Comparison of ENCODE assay signal across 23 cellular contexts in genomic region chr9:115556432-115556831, GRCh38.
DNase-seq lines count a peak whose midpoint lies in the region; ATAC-seq, FAIRE-seq and TF ChIP-seq lines count a peak whose summit lies in the region.
"Had no signal": no experiment of that assay in that cellular context is flagged by ENCODE, and none has a peak within 500 bp of the region (broad histone marks: within the 10 kb centered on the region; RNA-seq: fewer than 3 reads in every experiment).

No MANE protein-coding gene starts in this region.

- H2AFZ ChIP-seq in GM23338 (no peak overlapping the region), K562 (ENCODE audit: low read depth, low read length) (no peak overlapping the region), SK-N-SH (ENCODE audit: low read depth) (no peak overlapping the region)

- no peak overlapping the region for H2AK5ac ChIP-seq in mesendoderm (ENCODE audit: low read length)

- H3K4me3 ChIP-seq in A549: no peak overlapping the region
- H3K4me3 ChIP-seq in GM23338: no peak overlapping the region
- no peak overlapping the region for H3K4me3 ChIP-seq in K562
- H3K4me3 ChIP-seq in mesendoderm (ENCODE audit: low read length): no peak overlapping the region
- no peak overlapping the region for H3K4me3 ChIP-seq in SK-N-SH (ENCODE audit: low read depth in 2 of 2, low read length in 1 of 2)
- H3K4me3 ChIP-seq: BLaER1 treated with 17β-estradiol and CSF1 and Interleukin-3, amounts not matched to agents 10 nM and 100 nM had no signal

- H3K79me2 ChIP-seq in GM23338 (replicated peaks; ENCODE audit: insufficient read depth) (no peaks in the 10 kb centered on the region), K562 (ENCODE audit: control insufficient read depth, insufficient read depth, low read length) (no peaks in the 10 kb centered on the region), mesendoderm (ENCODE audit: control insufficient read depth, insufficient read depth, low read length) (no peaks in the 10 kb centered on the region), SK-N-SH (ENCODE audit: insufficient read depth) (no peaks in the 10 kb centered on the region)

- H4K5ac ChIP-seq in mesendoderm (ENCODE audit: low read length): no peak overlapping the region

- H3K56ac ChIP-seq in mesendoderm (ENCODE audit: low read length): no peak overlapping the region

- TF ChIP-seq RAD21 in A549 (conservative IDR thresholded peaks at IDR 0.05 in 1 of 2, IDR thresholded peaks at IDR 0.05 in 1 of 2): no peak
- no peak for TF ChIP-seq RAD21 in K562 (CRISPR knock-in tag; conservative IDR thresholded peaks at IDR 0.05 in 1 of 2, IDR thresholded peaks at IDR 0.05 in 1 of 2)
- TF ChIP-seq RAD21 in SK-N-SH (IDR thresholded peaks at IDR 0.05; ENCODE audit: low read length): no peak

- H3K27ac Mint-ChIP-seq in GM23338: no peak overlapping the region
- H3K27ac Mint-ChIP-seq: CD4-positive, alpha-beta T cell; CD8-positive, alpha-beta T cell had no signal

- 25% methylated on average over 1 of the region's 1 CpG for WGBS in A549 (ENCODE audit: missing lambda C conversion rate)
- 0% methylated on average over 1 of the region's 1 CpG for WGBS in K562 (ENCODE audit: insufficient coverage, low coverage, missing lambda C conversion rate)
- no CpG with 5 or more reads among the region's 1 CpG for WGBS in mesendoderm (ENCODE audit: extremely low coverage, insufficient coverage, low lambda C conversion rate)
- 8% methylated on average over 1 of the region's 1 CpG for WGBS in SK-N-SH (ENCODE audit: low lambda C conversion rate)

- no peak overlapping the region for H4K8ac ChIP-seq in mesendoderm (ENCODE audit: low read depth, low read length)

- peaks cover 23% of the 10 kb centered on the region for H3K9me3 ChIP-seq in A549
- no peaks in the 10 kb centered on the region for H3K9me3 ChIP-seq in K562 (replicated peaks; ENCODE audit: control insufficient read depth, insufficient read depth, low read depth, low read length)
- no peaks in the 10 kb centered on the region for H3K9me3 ChIP-seq in SK-N-SH
- H3K9me3 ChIP-seq: BE2C had no signal

- POLR2A ChIA-PET in A549 (lab: Yijun Ruan, JAX): no interaction called here
- POLR2A ChIA-PET in K562 (lab: Yijun Ruan, JAX): no interaction called here
- POLR2A ChIA-PET in SK-N-SH (lab: Yijun Ruan, JAX): no interaction called here

- peaks cover 38% of the 10 kb centered on the region for H3K9me3 Mint-ChIP-seq in GM23338

- no peak overlapping the region for H3K18ac ChIP-seq in mesendoderm (ENCODE audit: low read length)

- no peak overlapping the region for H3K4me3 Mint-ChIP-seq in GM23338
- H3K4me3 Mint-ChIP-seq: CD4-positive, alpha-beta T cell; CD8-positive, alpha-beta T cell had no signal

- no peaks in the 10 kb centered on the region for H3K79me1 ChIP-seq in mesendoderm (ENCODE audit: low read length)

- no peak overlapping the region for H3K27ac ChIP-seq in A549
- H3K27ac ChIP-seq in GM23338 (ENCODE audit: low read depth): no peak overlapping the region
- H3K27ac ChIP-seq in K562 (ENCODE audit: extremely low read depth, low read depth, low read length): no peak overlapping the region
- no peak overlapping the region for H3K27ac ChIP-seq in mesendoderm (ENCODE audit: low read depth, low read length)
- no peak overlapping the region for H3K27ac ChIP-seq in SK-N-SH (ENCODE audit: low read depth in 2 of 2, low read length in 1 of 2)
- H3K27ac ChIP-seq: 22Rv1; BLaER1 treated with 17β-estradiol and CSF1 and Interleukin-3, amounts not matched to agents 10 nM and 100 nM; C4-2B had no signal

- H3K4me1 ChIP-seq in A549: no peaks in the 10 kb centered on the region
- peaks cover 18% of the 10 kb centered on the region for H3K4me1 ChIP-seq in GM23338 (ENCODE audit: insufficient read depth)
- H3K4me1 ChIP-seq in K562 (replicated peaks in 1 of 2; ENCODE audit: control insufficient read depth in 2 of 2, insufficient read depth in 2 of 2, low read length in 2 of 2): no peaks in the 10 kb centered on the region
- no peaks in the 10 kb centered on the region for H3K4me1 ChIP-seq in mesendoderm (ENCODE audit: control insufficient read depth, low read depth, low read length)
- H3K4me1 ChIP-seq in SK-N-SH (ENCODE audit: control insufficient read depth in 1 of 2, insufficient read depth in 2 of 2, low read depth in 1 of 2, low read length in 1 of 2): peaks cover 0 to 7% of the 10 kb centered on the region in 2 experiments; a peak in 2 of 4 replicates
- H3K4me1 ChIP-seq: BE2C, Caco-2 had no signal

- no peaks in the 10 kb centered on the region for H3K9me1 ChIP-seq in K562 (ENCODE audit: control insufficient read depth, insufficient read depth, low read length)

- ATAC-seq in A549: no peak
- no peak for ATAC-seq in GM23338
- no peak for ATAC-seq in K562
- ATAC-seq: CD8-positive, alpha-beta T cell had no signal

- H3K36me3 ChIP-seq in GM23338 (ENCODE audit: insufficient read depth): peaks cover 3% of the 10 kb centered on the region
- no peaks in the 10 kb centered on the region for H3K36me3 ChIP-seq in K562 (ENCODE audit: control insufficient read depth, insufficient read depth, low read length)
- H3K36me3 ChIP-seq in mesendoderm (ENCODE audit: control insufficient read depth, insufficient read depth, low read length): no peaks in the 10 kb centered on the region
- no peaks in the 10 kb centered on the region for H3K36me3 ChIP-seq in SK-N-SH (replicated peaks in 1 of 2; ENCODE audit: control insufficient read depth in 1 of 2, insufficient read depth in 2 of 2, low read length in 1 of 2)
- H3K36me3 ChIP-seq: BE2C had no signal

- intact Hi-C loops in K562 (cut with micrococcal nuclease): no loop called here

- peaks cover 5% of the 10 kb centered on the region for H3K27me3 Mint-ChIP-seq in GM23338 (ENCODE audit: insufficient read depth, low read depth, poor library complexity)

- in situ Hi-C loops in K562 (cut with MboI): no loop called here

- TF ChIP-seq CTCF in A549 (IDR thresholded peaks at IDR 0.05) (no peak), GM23338 (conservative IDR thresholded peaks at IDR 0.05; ENCODE audit: low read depth in 2 of 2) (no peak), K562 (IDR thresholded peaks at IDR 0.05 in 2 of 3, conservative IDR thresholded peaks at IDR 0.05 in 1 of 3; ENCODE audit: insufficient read depth in 2 of 3, low read depth in 1 of 3, low read length in 3 of 3) (no peak), SK-N-SH (IDR thresholded peaks at IDR 0.05) (no peak)

- CTCF ChIA-PET in A549 (lab: Yijun Ruan, JAX) (no interaction called here), K562 (lab: Yijun Ruan, JAX; ENCODE audit: low intra/inter-chr PET ratio) (no interaction called here), SK-N-SH (lab: Yijun Ruan, JAX) (no interaction called here)

- TF ChIP-seq EP300 in A549 (IDR thresholded peaks at IDR 0.05): no peak
- no peak for TF ChIP-seq EP300 in K562 (IDR thresholded peaks at IDR 0.05; ENCODE audit: low read length)
- no peak for TF ChIP-seq EP300 in SK-N-SH (IDR thresholded peaks at IDR 0.05; ENCODE audit: borderline replicate concordance in 1 of 2, low read depth in 1 of 2, low read length in 1 of 2)

- H3K9ac ChIP-seq in K562 (ENCODE audit: insufficient read depth in 1 of 2, low read depth in 2 of 2, low read length in 2 of 2): no peak overlapping the region
- no peak overlapping the region for H3K9ac ChIP-seq in mesendoderm (ENCODE audit: low read length)
- H3K9ac ChIP-seq in SK-N-SH: no peak overlapping the region
- H3K9ac ChIP-seq: BLaER1 treated with 17β-estradiol and CSF1 and Interleukin-3, amounts not matched to agents 10 nM and 100 nM had no signal

- no peak overlapping the region for H2BK120ac ChIP-seq in mesendoderm (ENCODE audit: low read depth, low read length)

- no peaks in the 10 kb centered on the region for H3F3A ChIP-seq in GM23338 (replicated peaks; ENCODE audit: low read depth)
- H3F3A ChIP-seq in SK-N-SH (replicated peaks; ENCODE audit: insufficient read depth): no peaks in the 10 kb centered on the region

- H4K20me1 ChIP-seq in GM23338 (replicated peaks; ENCODE audit: insufficient read depth) (no peaks in the 10 kb centered on the region), K562 (replicated peaks; ENCODE audit: control insufficient read depth, insufficient read depth, low read length) (no peaks in the 10 kb centered on the region), SK-N-SH (ENCODE audit: insufficient read depth) (no peaks in the 10 kb centered on the region)
- H4K20me1 ChIP-seq: BLaER1 treated with 17β-estradiol and CSF1 and Interleukin-3, amounts not matched to agents 10 nM and 100 nM had no signal

- peaks cover 38% of the 10 kb centered on the region for H3K36me3 Mint-ChIP-seq in GM23338 (ENCODE audit: low read depth)
- H3K36me3 Mint-ChIP-seq: CD8-positive, alpha-beta T cell had no signal

- no peak for TF ChIP-seq POLR2A in A549 (IDR thresholded peaks at IDR 0.05; ENCODE audit: low read length)
- TF ChIP-seq POLR2A in K562 (conservative IDR thresholded peaks at IDR 0.05): no peak

- no TSS peak for BruUV-seq in K562 (replicated peaks; lab: Mats Ljungman, UMichigan)

- H3K4ac ChIP-seq in mesendoderm (ENCODE audit: low read depth, low read length): no peak overlapping the region

- FAIRE-seq in A549 (lab: Jason Lieb, UNC): no peak
- FAIRE-seq in K562 (lab: Jason Lieb, UNC): no peak
- FAIRE-seq: D721Med, G401.6, GM12891, GM19239 had no signal

- no peak overlapping the region for H3K23ac ChIP-seq in mesendoderm (ENCODE audit: low read length)

- peaks cover 13% of the 10 kb centered on the region; the same call in 2 of the 3 replicates for H3K4me1 Mint-ChIP-seq in GM23338

- H3K9me2 ChIP-seq in GM23338 (ENCODE audit: insufficient read depth) (no peaks in the 10 kb centered on the region), SK-N-SH (no peaks in the 10 kb centered on the region)

- H2BK5ac ChIP-seq in mesendoderm (ENCODE audit: low read length): no peak overlapping the region

- H3K27me3 ChIP-seq in GM23338 (ENCODE audit: insufficient read depth) (no peaks in the 10 kb centered on the region), K562 (ENCODE audit: control insufficient read depth in 2 of 2, insufficient read depth in 2 of 2, low read length in 2 of 2) (no peaks in the 10 kb centered on the region), mesendoderm (ENCODE audit: insufficient read depth, low read length, poor library complexity) (no peaks in the 10 kb centered on the region), SK-N-SH (ENCODE audit: insufficient read depth) (no peaks in the 10 kb centered on the region)
- H3K27me3 ChIP-seq: BE2C; BLaER1 treated with 17β-estradiol and CSF1 and Interleukin-3, amounts not matched to agents 10 nM and 100 nM had no signal

- no peak overlapping the region for H3K4me2 ChIP-seq in A549
- H3K4me2 ChIP-seq in GM23338: no peak overlapping the region
- no peak overlapping the region for H3K4me2 ChIP-seq in K562 (ENCODE audit: insufficient read depth, low read length)
- no peak overlapping the region for H3K4me2 ChIP-seq in mesendoderm (ENCODE audit: low read length)
- no peak overlapping the region for H3K4me2 ChIP-seq in SK-N-SH
- H3K4me2 ChIP-seq: BLaER1 treated with 17β-estradiol and CSF1 and Interleukin-3, amounts not matched to agents 10 nM and 100 nM had no signal

- no peak overlapping the region for H2BK15ac ChIP-seq in mesendoderm (replicated peaks; ENCODE audit: low read depth)

- DNase-seq in A549 (ENCODE audit: low read depth in 1 of 2, low spot score in 1 of 2): no peak
- peak; percentile 13 for DNase-seq in GM23338 (ENCODE audit: low spot score)
- no peak for DNase-seq in K562 (ENCODE audit: extremely low read depth in 1 of 4, low spot score in 3 of 4)
- peak; percentile 10 for DNase-seq in mesendoderm
- no peak for DNase-seq in activated T-cell treated with anti-CD3 and anti-CD28 coated beads, Interleukin-2, amount 50 U/mL, for 1 hour
- no peak for DNase-seq in SK-N-SH
- no peak for DNase-seq in NCI-H82 treated with DMSO at 0.1 percent for 48 hours (lab: John Stamatoyannopoulos, UW; ENCODE audit: unreplicated experiment)
- DNase-seq in superior temporal gyrus (ENCODE audit: extremely low spot score): no peak
- DNase-seq: ACHN; BE2C; Caco-2; Calu3; CD4-positive, alpha-beta T cell; CD8-positive, alpha-beta T cell; DMS79 treated with DMSO at 0.1 percent for 48 hours; GF-D8 had no signal

Comparison
In these comparisons a context has a peak if more than half of its experiments do, and no peak if none do; other contexts are left out.
1. DNase-seq: peak in GM23338 (single experiment) and mesendoderm (single experiment); none in A549 (0 of 2), K562 (0 of 4), activated T-cell treated with anti-CD3 and anti-CD28 coated beads, Interleukin-2, amount 50 U/mL, for 1 hour (single experiment), SK-N-SH (single experiment), NCI-H82 treated with DMSO at 0.1 percent for 48 hours (single experiment) and superior temporal gyrus (single experiment).
2. Of the 35 proteins assayed by ChIP-seq in both K562 and A549: peak only in K562: none; only in A549: none; in both: ZFP36; in neither: 34.